In genomic region chr1:32761253-32761877, GRCh38 we compare ENCODE assay signal across 1 cellular context.
TF ChIP-seq lines count a peak whose summit lies in the region.

No MANE protein-coding gene starts in this region.

TF ChIP-seq in K562, 482 proteins besides CTCF, POLR2A, EP300 and RAD21 (continued from another document and continues in another):
- TF ChIP-seq TAF1 (IDR thresholded peaks at IDR 0.05; ENCODE audit: control insufficient read depth, extremely low read depth, insufficient read depth, low read length, severe bottlenecking): no peak
- peak; percentile 52 for TF ChIP-seq CBFA2T3 (IDR thresholded peaks at IDR 0.05)
- TF ChIP-seq, protein P1, sequence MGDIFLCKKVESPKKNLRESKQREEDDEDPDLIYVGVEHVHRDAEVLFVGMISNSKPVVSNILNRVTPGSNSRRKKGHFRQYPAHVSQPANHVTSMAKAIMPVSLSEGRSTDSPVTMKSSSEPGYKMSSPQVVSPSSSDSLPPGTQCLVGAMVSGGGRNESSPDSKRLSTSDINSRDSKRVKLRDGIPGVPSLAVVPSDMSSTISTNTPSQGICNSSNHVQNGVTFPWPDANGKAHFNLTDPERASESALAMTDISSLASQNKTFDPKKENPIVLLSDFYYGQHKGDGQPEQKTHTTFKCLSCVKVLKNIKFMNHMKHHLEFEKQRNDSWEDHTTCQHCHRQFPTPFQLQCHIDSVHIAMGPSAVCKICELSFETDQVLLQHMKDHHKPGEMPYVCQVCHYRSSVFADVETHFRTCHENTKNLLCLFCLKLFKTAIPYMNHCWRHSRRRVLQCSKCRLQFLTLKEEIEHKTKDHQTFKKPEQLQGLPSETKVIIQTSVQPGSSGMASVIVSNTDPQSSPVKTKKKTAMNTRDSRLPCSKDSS (IDR thresholded peaks at IDR 0.05; ENCODE audit: low read depth, partially characterized antibody): no peak
- TF ChIP-seq, protein P2, sequence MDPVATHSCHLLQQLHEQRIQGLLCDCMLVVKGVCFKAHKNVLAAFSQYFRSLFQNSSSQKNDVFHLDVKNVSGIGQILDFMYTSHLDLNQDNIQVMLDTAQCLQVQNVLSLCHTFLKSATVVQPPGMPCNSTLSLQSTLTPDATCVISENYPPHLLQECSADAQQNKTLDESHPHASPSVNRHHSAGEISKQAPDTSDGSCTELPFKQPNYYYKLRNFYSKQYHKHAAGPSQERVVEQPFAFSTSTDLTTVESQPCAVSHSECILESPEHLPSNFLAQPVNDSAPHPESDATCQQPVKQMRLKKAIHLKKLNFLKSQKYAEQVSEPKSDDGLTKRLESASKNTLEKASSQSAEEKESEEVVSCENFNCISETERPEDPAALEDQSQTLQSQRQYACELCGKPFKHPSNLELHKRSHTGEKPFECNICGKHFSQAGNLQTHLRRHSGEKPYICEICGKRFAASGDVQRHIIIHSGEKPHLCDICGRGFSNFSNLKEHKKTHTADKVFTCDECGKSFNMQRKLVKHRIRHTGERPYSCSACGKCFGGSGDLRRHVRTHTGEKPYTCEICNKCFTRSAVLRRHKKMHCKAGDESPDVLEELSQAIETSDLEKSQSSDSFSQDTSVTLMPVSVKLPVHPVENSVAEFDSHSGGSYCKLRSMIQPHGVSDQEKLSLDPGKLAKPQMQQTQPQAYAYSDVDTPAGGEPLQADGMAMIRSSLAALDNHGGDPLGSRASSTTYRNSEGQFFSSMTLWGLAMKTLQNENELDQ (CRISPR knock-in tag; IDR thresholded peaks at IDR 0.05; ENCODE audit: borderline replicate concordance): no peak
- TF ChIP-seq GTF2E2 (tag; IDR thresholded peaks at IDR 0.05): no peak
- TF ChIP-seq ZNF444 (CRISPR knock-in tag; IDR thresholded peaks at IDR 0.05): peak; percentile 33; the same call in 1 of the 2 replicates
- TF ChIP-seq BRF2 (IDR thresholded peaks at IDR 0.05; ENCODE audit: borderline replicate concordance, insufficient read depth, insufficient read length): no peak
- TF ChIP-seq ZBTB26 (CRISPR knock-in tag; IDR thresholded peaks at IDR 0.05): no peak
- no peak for TF ChIP-seq SPI1 (IDR thresholded peaks at IDR 0.05; ENCODE audit: borderline replicate concordance, low read depth, low read length)
- TF ChIP-seq ZNF184 (CRISPR knock-in tag; IDR thresholded peaks at IDR 0.05): no peak
- TF ChIP-seq, protein P3, sequence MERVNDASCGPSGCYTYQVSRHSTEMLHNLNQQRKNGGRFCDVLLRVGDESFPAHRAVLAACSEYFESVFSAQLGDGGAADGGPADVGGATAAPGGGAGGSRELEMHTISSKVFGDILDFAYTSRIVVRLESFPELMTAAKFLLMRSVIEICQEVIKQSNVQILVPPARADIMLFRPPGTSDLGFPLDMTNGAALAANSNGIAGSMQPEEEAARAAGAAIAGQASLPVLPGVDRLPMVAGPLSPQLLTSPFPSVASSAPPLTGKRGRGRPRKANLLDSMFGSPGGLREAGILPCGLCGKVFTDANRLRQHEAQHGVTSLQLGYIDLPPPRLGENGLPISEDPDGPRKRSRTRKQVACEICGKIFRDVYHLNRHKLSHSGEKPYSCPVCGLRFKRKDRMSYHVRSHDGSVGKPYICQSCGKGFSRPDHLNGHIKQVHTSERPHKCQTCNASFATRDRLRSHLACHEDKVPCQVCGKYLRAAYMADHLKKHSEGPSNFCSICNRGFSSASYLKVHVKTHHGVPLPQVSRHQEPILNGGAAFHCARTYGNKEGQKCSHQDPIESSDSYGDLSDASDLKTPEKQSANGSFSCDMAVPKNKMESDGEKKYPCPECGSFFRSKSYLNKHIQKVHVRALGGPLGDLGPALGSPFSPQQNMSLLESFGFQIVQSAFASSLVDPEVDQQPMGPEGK (CRISPR knock-in tag; IDR thresholded peaks at IDR 0.05; ENCODE audit: borderline replicate concordance): no peak
- TF ChIP-seq, protein P4, sequence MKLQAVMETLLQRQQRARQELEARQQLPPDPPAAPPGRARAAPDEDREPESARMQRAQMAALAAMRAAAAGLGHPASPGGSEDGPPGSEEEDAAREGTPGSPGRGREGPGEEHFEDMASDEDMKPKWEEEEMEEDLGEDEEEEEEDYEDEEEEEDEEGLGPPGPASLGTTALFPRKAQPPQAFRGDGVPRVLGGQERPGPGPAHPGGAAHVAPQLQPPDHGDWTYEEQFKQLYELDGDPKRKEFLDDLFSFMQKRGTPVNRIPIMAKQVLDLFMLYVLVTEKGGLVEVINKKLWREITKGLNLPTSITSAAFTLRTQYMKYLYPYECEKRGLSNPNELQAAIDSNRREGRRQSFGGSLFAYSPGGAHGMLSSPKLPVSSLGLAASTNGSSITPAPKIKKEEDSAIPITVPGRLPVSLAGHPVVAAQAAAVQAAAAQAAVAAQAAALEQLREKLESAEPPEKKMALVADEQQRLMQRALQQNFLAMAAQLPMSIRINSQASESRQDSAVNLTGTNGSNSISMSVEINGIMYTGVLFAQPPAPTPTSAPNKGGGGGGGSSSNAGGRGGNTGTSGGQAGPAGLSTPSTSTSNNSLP (IDR thresholded peaks at IDR 0.05; ENCODE audit: borderline replicate concordance, low read depth, low read length): no peak
- TF ChIP-seq TCF3 (CRISPR knock-in tag; IDR thresholded peaks at IDR 0.05): 0 out of 2 replicates have a peak, but pooled peaks have one; percentile 3
- TF ChIP-seq PHF20 (IDR thresholded peaks at IDR 0.05; ENCODE audit: partially characterized antibody): no peak
- TF ChIP-seq DPF2 (IDR thresholded peaks at IDR 0.05): peak; percentile 71
- TF ChIP-seq ZNF507 (tag; conservative IDR thresholded peaks at IDR 0.05): no peak
- TF ChIP-seq, protein P5, sequence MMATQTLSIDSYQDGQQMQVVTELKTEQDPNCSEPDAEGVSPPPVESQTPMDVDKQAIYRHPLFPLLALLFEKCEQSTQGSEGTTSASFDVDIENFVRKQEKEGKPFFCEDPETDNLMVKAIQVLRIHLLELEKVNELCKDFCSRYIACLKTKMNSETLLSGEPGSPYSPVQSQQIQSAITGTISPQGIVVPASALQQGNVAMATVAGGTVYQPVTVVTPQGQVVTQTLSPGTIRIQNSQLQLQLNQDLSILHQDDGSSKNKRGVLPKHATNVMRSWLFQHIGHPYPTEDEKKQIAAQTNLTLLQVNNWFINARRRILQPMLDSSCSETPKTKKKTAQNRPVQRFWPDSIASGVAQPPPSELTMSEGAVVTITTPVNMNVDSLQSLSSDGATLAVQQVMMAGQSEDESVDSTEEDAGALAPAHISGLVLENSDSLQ (IDR thresholded peaks at IDR 0.05): 0 out of 2 replicates have a peak, but pooled peaks have one; percentile 25
- no peak for TF ChIP-seq GMEB1 (CRISPR knock-in tag; IDR thresholded peaks at IDR 0.05)
- TF ChIP-seq CCNT2 (IDR thresholded peaks at IDR 0.05; ENCODE audit: borderline replicate concordance, extremely low read depth, insufficient read length, low read depth, low read length): no peak
- no peak for TF ChIP-seq ZNF197 (CRISPR knock-in tag; IDR thresholded peaks at IDR 0.05; ENCODE audit: low read depth)
- peak; percentile 50 for TF ChIP-seq ETV1 (tag; conservative IDR thresholded peaks at IDR 0.05; ENCODE audit: low read depth)
- no peak for TF ChIP-seq ADNP (tag; IDR thresholded peaks at IDR 0.05)
- TF ChIP-seq GABPB1 (CRISPR knock-in tag; IDR thresholded peaks at IDR 0.05): 0 out of 2 replicates have a peak, but pooled peaks have one; percentile 14
- TF ChIP-seq ZNF76 (CRISPR knock-in tag; IDR thresholded peaks at IDR 0.05; ENCODE audit: borderline replicate concordance): no peak
- no peak for TF ChIP-seq ETS2 (tag; IDR thresholded peaks at IDR 0.05; ENCODE audit: borderline replicate concordance, poor library complexity, severe bottlenecking)
- TF ChIP-seq RBBP5 (IDR thresholded peaks at IDR 0.05; ENCODE audit: borderline replicate concordance, insufficient read depth, low read length, poor library complexity, severe bottlenecking): peak; percentile 33
- no peak for TF ChIP-seq TFAM (CRISPR knock-in tag; conservative IDR thresholded peaks at IDR 0.05)
- no peak for TF ChIP-seq RNF2 (IDR thresholded peaks at IDR 0.05)
- TF ChIP-seq CBFA2T2 (conservative IDR thresholded peaks at IDR 0.05): peak; percentile 27; the same call in 1 of the 2 replicates
- TF ChIP-seq, protein P6, sequence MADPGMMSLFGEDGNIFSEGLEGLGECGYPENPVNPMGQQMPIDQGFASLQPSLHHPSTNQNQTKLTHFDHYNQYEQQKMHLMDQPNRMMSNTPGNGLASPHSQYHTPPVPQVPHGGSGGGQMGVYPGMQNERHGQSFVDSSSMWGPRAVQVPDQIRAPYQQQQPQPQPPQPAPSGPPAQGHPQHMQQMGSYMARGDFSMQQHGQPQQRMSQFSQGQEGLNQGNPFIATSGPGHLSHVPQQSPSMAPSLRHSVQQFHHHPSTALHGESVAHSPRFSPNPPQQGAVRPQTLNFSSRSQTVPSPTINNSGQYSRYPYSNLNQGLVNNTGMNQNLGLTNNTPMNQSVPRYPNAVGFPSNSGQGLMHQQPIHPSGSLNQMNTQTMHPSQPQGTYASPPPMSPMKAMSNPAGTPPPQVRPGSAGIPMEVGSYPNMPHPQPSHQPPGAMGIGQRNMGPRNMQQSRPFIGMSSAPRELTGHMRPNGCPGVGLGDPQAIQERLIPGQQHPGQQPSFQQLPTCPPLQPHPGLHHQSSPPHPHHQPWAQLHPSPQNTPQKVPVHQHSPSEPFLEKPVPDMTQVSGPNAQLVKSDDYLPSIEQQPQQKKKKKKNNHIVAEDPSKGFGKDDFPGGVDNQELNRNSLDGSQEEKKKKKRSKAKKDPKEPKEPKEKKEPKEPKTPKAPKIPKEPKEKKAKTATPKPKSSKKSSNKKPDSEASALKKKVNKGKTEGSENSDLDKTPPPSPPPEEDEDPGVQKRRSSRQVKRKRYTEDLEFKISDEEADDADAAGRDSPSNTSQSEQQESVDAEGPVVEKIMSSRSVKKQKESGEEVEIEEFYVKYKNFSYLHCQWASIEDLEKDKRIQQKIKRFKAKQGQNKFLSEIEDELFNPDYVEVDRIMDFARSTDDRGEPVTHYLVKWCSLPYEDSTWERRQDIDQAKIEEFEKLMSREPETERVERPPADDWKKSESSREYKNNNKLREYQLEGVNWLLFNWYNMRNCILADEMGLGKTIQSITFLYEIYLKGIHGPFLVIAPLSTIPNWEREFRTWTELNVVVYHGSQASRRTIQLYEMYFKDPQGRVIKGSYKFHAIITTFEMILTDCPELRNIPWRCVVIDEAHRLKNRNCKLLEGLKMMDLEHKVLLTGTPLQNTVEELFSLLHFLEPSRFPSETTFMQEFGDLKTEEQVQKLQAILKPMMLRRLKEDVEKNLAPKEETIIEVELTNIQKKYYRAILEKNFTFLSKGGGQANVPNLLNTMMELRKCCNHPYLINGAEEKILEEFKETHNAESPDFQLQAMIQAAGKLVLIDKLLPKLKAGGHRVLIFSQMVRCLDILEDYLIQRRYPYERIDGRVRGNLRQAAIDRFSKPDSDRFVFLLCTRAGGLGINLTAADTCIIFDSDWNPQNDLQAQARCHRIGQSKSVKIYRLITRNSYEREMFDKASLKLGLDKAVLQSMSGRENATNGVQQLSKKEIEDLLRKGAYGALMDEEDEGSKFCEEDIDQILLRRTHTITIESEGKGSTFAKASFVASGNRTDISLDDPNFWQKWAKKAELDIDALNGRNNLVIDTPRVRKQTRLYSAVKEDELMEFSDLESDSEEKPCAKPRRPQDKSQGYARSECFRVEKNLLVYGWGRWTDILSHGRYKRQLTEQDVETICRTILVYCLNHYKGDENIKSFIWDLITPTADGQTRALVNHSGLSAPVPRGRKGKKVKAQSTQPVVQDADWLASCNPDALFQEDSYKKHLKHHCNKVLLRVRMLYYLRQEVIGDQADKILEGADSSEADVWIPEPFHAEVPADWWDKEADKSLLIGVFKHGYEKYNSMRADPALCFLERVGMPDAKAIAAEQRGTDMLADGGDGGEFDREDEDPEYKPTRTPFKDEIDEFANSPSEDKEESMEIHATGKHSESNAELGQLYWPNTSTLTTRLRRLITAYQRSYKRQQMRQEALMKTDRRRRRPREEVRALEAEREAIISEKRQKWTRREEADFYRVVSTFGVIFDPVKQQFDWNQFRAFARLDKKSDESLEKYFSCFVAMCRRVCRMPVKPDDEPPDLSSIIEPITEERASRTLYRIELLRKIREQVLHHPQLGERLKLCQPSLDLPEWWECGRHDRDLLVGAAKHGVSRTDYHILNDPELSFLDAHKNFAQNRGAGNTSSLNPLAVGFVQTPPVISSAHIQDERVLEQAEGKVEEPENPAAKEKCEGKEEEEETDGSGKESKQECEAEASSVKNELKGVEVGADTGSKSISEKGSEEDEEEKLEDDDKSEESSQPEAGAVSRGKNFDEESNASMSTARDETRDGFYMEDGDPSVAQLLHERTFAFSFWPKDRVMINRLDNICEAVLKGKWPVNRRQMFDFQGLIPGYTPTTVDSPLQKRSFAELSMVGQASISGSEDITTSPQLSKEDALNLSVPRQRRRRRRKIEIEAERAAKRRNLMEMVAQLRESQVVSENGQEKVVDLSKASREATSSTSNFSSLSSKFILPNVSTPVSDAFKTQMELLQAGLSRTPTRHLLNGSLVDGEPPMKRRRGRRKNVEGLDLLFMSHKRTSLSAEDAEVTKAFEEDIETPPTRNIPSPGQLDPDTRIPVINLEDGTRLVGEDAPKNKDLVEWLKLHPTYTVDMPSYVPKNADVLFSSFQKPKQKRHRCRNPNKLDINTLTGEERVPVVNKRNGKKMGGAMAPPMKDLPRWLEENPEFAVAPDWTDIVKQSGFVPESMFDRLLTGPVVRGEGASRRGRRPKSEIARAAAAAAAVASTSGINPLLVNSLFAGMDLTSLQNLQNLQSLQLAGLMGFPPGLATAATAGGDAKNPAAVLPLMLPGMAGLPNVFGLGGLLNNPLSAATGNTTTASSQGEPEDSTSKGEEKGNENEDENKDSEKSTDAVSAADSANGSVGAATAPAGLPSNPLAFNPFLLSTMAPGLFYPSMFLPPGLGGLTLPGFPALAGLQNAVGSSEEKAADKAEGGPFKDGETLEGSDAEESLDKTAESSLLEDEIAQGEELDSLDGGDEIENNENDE (IDR thresholded peaks at IDR 0.05; ENCODE audit: low read depth, low read length): no peak
- TF ChIP-seq MECOM (CRISPR knock-in tag; IDR thresholded peaks at IDR 0.05): no peak
